Comparison of ENCODE assay signal across 23 cellular contexts in the genomic region with DNA sequence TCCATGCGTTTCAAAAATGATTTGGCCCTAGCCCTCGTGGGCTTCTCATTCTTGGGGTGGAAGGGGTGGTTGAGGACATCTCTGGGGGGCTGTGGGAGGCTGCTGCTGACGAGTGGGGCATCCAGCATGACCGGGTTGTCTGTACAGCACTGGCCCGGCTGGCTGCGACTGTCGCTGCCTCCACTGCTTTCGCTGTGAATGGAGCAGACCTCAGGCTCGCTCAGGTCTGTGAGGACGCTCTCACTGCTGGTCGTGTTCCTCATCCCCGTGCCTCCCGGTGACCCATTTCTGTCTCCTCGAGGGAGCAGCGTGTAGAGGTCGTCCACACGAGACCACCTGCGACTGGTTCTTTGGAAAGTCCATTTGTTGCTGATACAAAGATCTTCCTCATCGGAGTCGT.
"Had no signal": no experiment of that assay in that cellular context is flagged by ENCODE, and none has a peak within 500 bp of the region (broad histone marks: within the 10 kb centered on the region; RNA-seq: fewer than 3 reads in every experiment).

No MANE protein-coding gene starts in this region.

- H3K27ac ChIP-seq: colonic mucosa, lower lobe of right lung, neutrophil, parathyroid adenoma, stomach had no signal

- H3K9me3 Mint-ChIP-seq: central memory CD8-positive, alpha-beta T cell; immature natural killer cell; naive thymus-derived CD8-positive, alpha-beta T cell; stimulated activated naive B cell treated with anti-CD40 and anti-IgM and Interleukin-4, amounts not matched to agents 10 μg/mL and 1 μg/mL and 100 μg/mL, for 72 hours had no signal

- H3K9me3 ChIP-seq: colonic mucosa, lower lobe of right lung, neutrophil, sigmoid colon, stomach, thyroid gland had no signal

- H3K36me3 ChIP-seq: colonic mucosa, neutrophil had no signal

- FAIRE-seq: frontal cortex had no signal

- ATAC-seq: left colon; lower lobe of right lung; naive thymus-derived CD8-positive, alpha-beta T cell; stimulated activated naive B cell treated with anti-CD40 and anti-IgM and Interleukin-4, amounts not matched to agents 10 μg/mL and 1 μg/mL and 100 μg/mL, for 72 hours had no signal

- DNase-seq: colonic mucosa; dermis blood vessel endothelial cell; effector memory CD4-positive, alpha-beta T cell; erythroblast; hypothalamus; immature natural killer cell; islet precursor cell; kidney glomerular epithelial cell; left colon; lower lobe of right lung; naive thymus-derived CD8-positive, alpha-beta T cell; sigmoid colon; stimulated activated CD4-positive, alpha-beta T cell treated with anti-CD3 and anti-CD28 coated beads, Interleukin-2, amount 100 ng/mL, for 24 hours; stimulated activated CD4-positive, alpha-beta T cell treated with anti-CD3 and anti-CD28 coated beads, Interleukin-4, amount 100 ng/mL, for 24 hours; stimulated activated naive B cell treated with anti-CD40 and anti-IgM and Interleukin-4, amounts not matched to agents 10 μg/mL and 1 μg/mL and 100 μg/mL, for 72 hours; stomach; thyroid gland had no signal

- H3K9ac ChIP-seq: parathyroid adenoma had no signal

- H3K79me2 ChIP-seq: parathyroid adenoma had no signal

- H3K4me1 Mint-ChIP-seq: central memory CD8-positive, alpha-beta T cell; immature natural killer cell; naive thymus-derived CD8-positive, alpha-beta T cell; stimulated activated naive B cell treated with anti-CD40 and anti-IgM and Interleukin-4, amounts not matched to agents 10 μg/mL and 1 μg/mL and 100 μg/mL, for 72 hours had no signal

- H2AFZ ChIP-seq: parathyroid adenoma had no signal

- H3K4me3 ChIP-seq: colonic mucosa, lower lobe of right lung, sigmoid colon, stomach, thyroid gland had no signal

- H3K27ac Mint-ChIP-seq: immature natural killer cell; progenitor cell of endocrine pancreas; stimulated activated naive B cell treated with anti-CD40 and anti-IgM and Interleukin-4, amounts not matched to agents 10 μg/mL and 1 μg/mL and 100 μg/mL, for 72 hours; type B pancreatic cell had no signal

- H3K27me3 ChIP-seq: colonic mucosa, neutrophil, sigmoid colon, stomach, thyroid gland had no signal

- H3K4me3 Mint-ChIP-seq: central memory CD8-positive, alpha-beta T cell; immature natural killer cell; naive thymus-derived CD8-positive, alpha-beta T cell; stimulated activated naive B cell treated with anti-CD40 and anti-IgM and Interleukin-4, amounts not matched to agents 10 μg/mL and 1 μg/mL and 100 μg/mL, for 72 hours; type B pancreatic cell had no signal

- H3K27me3 Mint-ChIP-seq: central memory CD8-positive, alpha-beta T cell; stimulated activated naive B cell treated with anti-CD40 and anti-IgM and Interleukin-4, amounts not matched to agents 10 μg/mL and 1 μg/mL and 100 μg/mL, for 72 hours; type B pancreatic cell had no signal

- H3K4me1 ChIP-seq: colonic mucosa, parathyroid adenoma had no signal

- H3K36me3 Mint-ChIP-seq: immature natural killer cell; naive thymus-derived CD8-positive, alpha-beta T cell; stimulated activated naive B cell treated with anti-CD40 and anti-IgM and Interleukin-4, amounts not matched to agents 10 μg/mL and 1 μg/mL and 100 μg/mL, for 72 hours had no signal
